Comparison of ENCODE assay signal across 8 cellular contexts in genomic region chr6:106300944-106301343, GRCh38. TPM values are rescaled to one million over a fixed set of nuclear protein-coding genes. Genes with fewer than 3 reads are reported as not detected.
DNase-seq lines count a peak whose midpoint lies in the region; ATAC-seq and TF ChIP-seq lines count a peak whose summit lies in the region.

No MANE protein-coding gene starts in this region.

- DNase-seq in heart right ventricle (no peak), right cardiac atrium (no peak), RPMI8226 (peak; percentile 9), fibroblast of pulmonary artery (ENCODE audit: low read depth) (peak; percentile 68), thyroid gland (no peak), aorta (no peak), SHP77 treated with DMSO at 0.1 percent for 48 hours (lab: John Stamatoyannopoulos, UW) (no peak)
- no peak for DNase-seq in effector memory CD4-positive, alpha-beta T cell

- intact Hi-C loops in heart right ventricle (cut with DNase I): loop anchor here in 8 of 10 donors (5.0 to 10.0 kb wide), 7 partner anchors 566 to 876 kb away; no protein-coding TSS in a partner anchor
- intact Hi-C loops in right cardiac atrium (cut with DNase I): loop anchor here in 1 of 4 donors (10.0 kb wide), 1 partner anchor 816 kb away; no protein-coding TSS in a partner anchor
- intact Hi-C loops in thyroid gland (cut with DNase I): no loop called here
- intact Hi-C loops in aorta (cut with DNase I): loop anchor here in 1 of 2 donors (10.0 kb wide), 1 partner anchor 816 kb away; no protein-coding TSS in a partner anchor

- H3K4me3 ChIP-seq in heart right ventricle (no peak overlapping the region), right cardiac atrium (ENCODE audit: low read length) (no peak overlapping the region), fibroblast of pulmonary artery (replicated peaks; ENCODE audit: low read depth, low read length) (no peak overlapping the region), thyroid gland (replicated peaks in 1 of 3) (no peak overlapping the region), aorta (ENCODE audit: low read length in 2 of 2) (no peak overlapping the region)
- no peak overlapping the region for H3K4me3 ChIP-seq in effector memory CD4-positive, alpha-beta T cell (ENCODE audit: insufficient read depth, low read depth, low read length, poor library complexity, severe bottlenecking)

- WGBS in heart right ventricle, 2 donors: 75 to 77% methylated on average over 3 of the region's 3 CpGs
- WGBS in right cardiac atrium: 76% methylated on average over 3 of the region's 3 CpGs
- WGBS in thyroid gland, 2 donors: 55 to 60% methylated on average over 3 of the region's 3 CpGs
- WGBS in aorta, 2 donors: 76 to 78% methylated on average over 3 of the region's 3 CpGs

- H3K4me1 ChIP-seq in heart right ventricle (peaks cover 0 to 5% (median 0%) of the 10 kb centered on the region in 9 donors), right cardiac atrium (ENCODE audit: control insufficient read depth, insufficient read depth, low read length) (no peaks in the 10 kb centered on the region), thyroid gland (no peaks in the 10 kb centered on the region), aorta (ENCODE audit: control insufficient read depth in 1 of 2, insufficient read depth in 2 of 2, low read length in 2 of 2) (no peaks in the 10 kb centered on the region)
- no peaks in the 10 kb centered on the region for H3K4me1 ChIP-seq in effector memory CD4-positive, alpha-beta T cell (ENCODE audit: control insufficient read depth, insufficient read depth, low read length, poor library complexity, severe bottlenecking)

- TF ChIP-seq POLR2A in thyroid gland (IDR thresholded peaks at IDR 0.05): no peak

- no peaks in the 10 kb centered on the region for H3K9me3 ChIP-seq in heart right ventricle
- no peaks in the 10 kb centered on the region for H3K9me3 ChIP-seq in right cardiac atrium (ENCODE audit: control insufficient read depth, low read length)
- no peaks in the 10 kb centered on the region for H3K9me3 ChIP-seq in thyroid gland
- no peaks in the 10 kb centered on the region for H3K9me3 ChIP-seq in aorta (ENCODE audit: control insufficient read depth, low read length)
- H3K9me3 ChIP-seq in effector memory CD4-positive, alpha-beta T cell (ENCODE audit: control insufficient read depth, low read length): no peaks in the 10 kb centered on the region

- H3K27me3 ChIP-seq in heart right ventricle: no peaks in the 10 kb centered on the region
- H3K27me3 ChIP-seq in right cardiac atrium (ENCODE audit: control insufficient read depth, insufficient read depth): no peaks in the 10 kb centered on the region
- H3K27me3 ChIP-seq in thyroid gland: no peaks in the 10 kb centered on the region
- no peaks in the 10 kb centered on the region for H3K27me3 ChIP-seq in aorta (ENCODE audit: control insufficient read depth in 1 of 2, insufficient read depth in 2 of 2, low read length in 1 of 2)
- no peaks in the 10 kb centered on the region for H3K27me3 ChIP-seq in effector memory CD4-positive, alpha-beta T cell (replicated peaks; ENCODE audit: control insufficient read depth, insufficient read depth, low read length, poor library complexity, severe bottlenecking)

- H3K36me3 ChIP-seq in heart right ventricle (peaks cover 0 to 5% (median 0%) of the 10 kb centered on the region in 9 donors), thyroid gland (no peaks in the 10 kb centered on the region), aorta (ENCODE audit: control insufficient read depth in 1 of 2, insufficient read depth in 2 of 2, low read length in 1 of 2) (no peaks in the 10 kb centered on the region)
- no peaks in the 10 kb centered on the region for H3K36me3 ChIP-seq in effector memory CD4-positive, alpha-beta T cell (ENCODE audit: control insufficient read depth, insufficient read depth, low read length)

- peak in 1 of 8 donors; percentile 38 for ATAC-seq in heart right ventricle
- ATAC-seq in right cardiac atrium: no peak
- ATAC-seq in aorta (ENCODE audit: low FRiP score): no peak

- TF ChIP-seq CTCF in heart right ventricle (IDR thresholded peaks at IDR 0.05) (peak; percentile 15 to 68 (median 57)), fibroblast of pulmonary artery (IDR thresholded peaks at IDR 0.05; ENCODE audit: low read length, missing control alignments) (peak; percentile 54), thyroid gland (IDR thresholded peaks at IDR 0.05) (peak in 5 of 6 experiments; percentile 29 to 64 (median 51))

- no peak overlapping the region for H3K27ac ChIP-seq in heart right ventricle
- H3K27ac ChIP-seq in right cardiac atrium (ENCODE audit: low read length): no peak overlapping the region
- no peak overlapping the region for H3K27ac ChIP-seq in thyroid gland
- H3K27ac ChIP-seq in aorta (ENCODE audit: low read depth in 1 of 2, low read length in 2 of 2): no peak overlapping the region
- H3K27ac ChIP-seq in effector memory CD4-positive, alpha-beta T cell (ENCODE audit: insufficient read depth, low read length, poor library complexity, severe bottlenecking): no peak overlapping the region

RNA-seq across cellular contexts. Expression of gene ATG5, which starts 24.6 kb away (rescaled TPM):
- total RNA-seq in heart right ventricle (10 to 100 TPM; 12.6 to 18.0 (median 15.4) TPM), right cardiac atrium (10 to 100 TPM; 18.9 to 21.8 (median 20.8) TPM), thyroid gland (10 to 100 TPM; 44.4 to 58.7 (median 48.7) TPM), aorta (10 to 100 TPM; 27.7 to 30.3 TPM)
- polyA plus RNA-seq in heart right ventricle (10 to 100 TPM; 12.7 to 13.8 TPM), right cardiac atrium (11.2 TPM), aorta (10 to 100 TPM; 17.5 to 34.6 TPM)

RNA-seq across cellular contexts. Expression of gene CRYBG1, which starts 59.6 kb away (rescaled TPM):
- total RNA-seq in heart right ventricle (1 to 10 TPM in 9 of 10 donors, under 1 TPM in 1; 0.92 to 9.4 (median 1.6) TPM), right cardiac atrium (1 to 10 TPM in 2 of 4 donors, under 1 TPM in 2; 0.76 to 1.6 (median 1.2) TPM), thyroid gland (10 to 100 TPM in 3 of 4 donors, 1 to 10 TPM in 1; 7.9 to 14.4 (median 11.1) TPM), aorta (10 to 100 TPM in 1 of 2 donors, 1 to 10 TPM in 1; 6.2 to 12.7 TPM)
- polyA plus RNA-seq in heart right ventricle (under 1 TPM; 0.64 to 0.73 TPM), right cardiac atrium (0.38 TPM), aorta (1 to 10 TPM in 1 of 2 donors, under 1 TPM in 1; 0.41 to 5.4 TPM)

Comparison
In these comparisons a context has a peak if more than half of its experiments do, and no peak if none do; other contexts are left out.
1. DNase-seq: peak in RPMI8226 (single experiment) and fibroblast of pulmonary artery (single experiment); none in heart right ventricle (0 of 2), right cardiac atrium (0 of 3), thyroid gland (0 of 2), aorta (0 of 2), SHP77 treated with DMSO at 0.1 percent for 48 hours (single experiment) and effector memory CD4-positive, alpha-beta T cell (0 of 3).
2. Peak in every context shown above with its lines, with median percentiles within 50 percentile points of each other: CTCF ChIP-seq.